ENCODE assay signal across 24 cellular contexts in genomic region chr7:50699143-50699542, GRCh38.
"Had no signal": no experiment of that assay in that cellular context is flagged by ENCODE, and none has a peak within 500 bp of the region (broad histone marks: within the 10 kb centered on the region; RNA-seq: fewer than 3 reads in every experiment).

No MANE protein-coding gene starts in this region.

- H3K36me3 ChIP-seq: transverse colon had no signal

- H3K4me1 ChIP-seq: testis had no signal

- H3K4me3 Mint-ChIP-seq: activated CD4-positive, alpha-beta memory T cell treated with anti-CD3 and anti-CD28 coated beads, Interleukin-2, amount 10 ng/mL, durations not matched to agents 7 days and 5 days; activated CD4-positive, alpha-beta T cell treated with anti-CD3 and anti-CD28 coated beads, Interleukin-2, amount 10 ng/mL, durations not matched to agents 7 days and 5 days; activated naive CD4-positive, alpha-beta T cell treated with anti-CD3 and anti-CD28 coated beads, Interleukin-2, amount 10 ng/mL, durations not matched to agents 7 days and 5 days; activated naive CD8-positive, alpha-beta T cell treated with anti-CD3 and anti-CD28 coated beads, Interleukin-2, amount 10 ng/mL, durations not matched to agents 7 days and 5 days; activated T-cell treated with anti-CD3 and anti-CD28 coated beads, Interleukin-2, amount 50 U/mL, for 24 hours; immature natural killer cell; natural killer cell treated with Interleukin-12 subunit alpha and Interleukin-12 subunit beta and Interleukin-15 and Interleukin-18, amount 100 ng/mL, for 72 hours had no signal

- H3K9me3 Mint-ChIP-seq: activated CD4-positive, alpha-beta memory T cell treated with anti-CD3 and anti-CD28 coated beads, Interleukin-2, amount 10 ng/mL, durations not matched to agents 7 days and 5 days; activated CD4-positive, alpha-beta T cell treated with anti-CD3 and anti-CD28 coated beads, Interleukin-2, amount 10 ng/mL, durations not matched to agents 7 days and 5 days; activated naive CD4-positive, alpha-beta T cell treated with anti-CD3 and anti-CD28 coated beads, Interleukin-2, amount 10 ng/mL, durations not matched to agents 7 days and 5 days; activated naive CD8-positive, alpha-beta T cell treated with anti-CD3 and anti-CD28 coated beads, Interleukin-2, amount 10 ng/mL, durations not matched to agents 7 days and 5 days; activated T-cell treated with anti-CD3 and anti-CD28 coated beads, Interleukin-2, amount 50 U/mL, for 24 hours; natural killer cell treated with Interleukin-12 subunit alpha and Interleukin-12 subunit beta and Interleukin-15 and Interleukin-18, amount 100 ng/mL, for 72 hours had no signal

- H3K27me3 ChIP-seq: gastroesophageal sphincter, right atrium auricular region, testis, transverse colon had no signal

- H3K9me3 ChIP-seq: gastroesophageal sphincter, lower lobe of right lung, right atrium auricular region, testis, transverse colon had no signal

- H3K27me3 Mint-ChIP-seq: activated CD4-positive, alpha-beta T cell treated with anti-CD3 and anti-CD28 coated beads, Interleukin-2, amount 10 ng/mL, durations not matched to agents 7 days and 5 days; activated naive CD4-positive, alpha-beta T cell treated with anti-CD3 and anti-CD28 coated beads, Interleukin-2, amount 10 ng/mL, durations not matched to agents 7 days and 5 days; activated T-cell treated with anti-CD3 and anti-CD28 coated beads, Interleukin-2, amount 50 U/mL, for 24 hours had no signal

- H3K4me3 ChIP-seq: gastroesophageal sphincter, lower lobe of right lung, right atrium auricular region, testis, transverse colon had no signal

- H3K27ac Mint-ChIP-seq: activated CD4-positive, alpha-beta memory T cell treated with anti-CD3 and anti-CD28 coated beads, Interleukin-2, amount 10 ng/mL, durations not matched to agents 7 days and 5 days; activated CD4-positive, alpha-beta T cell treated with anti-CD3 and anti-CD28 coated beads, Interleukin-2, amount 10 ng/mL, durations not matched to agents 7 days and 5 days; activated naive CD4-positive, alpha-beta T cell treated with anti-CD3 and anti-CD28 coated beads, Interleukin-2, amount 10 ng/mL, durations not matched to agents 7 days and 5 days; activated naive CD8-positive, alpha-beta T cell treated with anti-CD3 and anti-CD28 coated beads, Interleukin-2, amount 10 ng/mL, durations not matched to agents 7 days and 5 days; immature natural killer cell; natural killer cell treated with Interleukin-12 subunit alpha and Interleukin-12 subunit beta and Interleukin-15 and Interleukin-18, amount 100 ng/mL, for 72 hours had no signal

- DNase-seq: activated CD4-positive, alpha-beta memory T cell treated with anti-CD3 and anti-CD28 coated beads, Interleukin-2, amount 10 ng/mL, durations not matched to agents 7 days and 5 days; activated CD4-positive, alpha-beta T cell treated with anti-CD3 and anti-CD28 coated beads, Interleukin-2, amount 10 ng/mL, durations not matched to agents 7 days and 5 days; activated CD4-positive, CD25-positive, alpha-beta regulatory T cell treated with anti-CD3 and anti-CD28 coated beads, Interleukin-2, amount 50 U/mL, for 72 hours; activated CD8-positive, alpha-beta memory T cell treated with anti-CD3 and anti-CD28 coated beads, Interleukin-2, amount 50 U/mL, for 48 hours; activated gamma-delta T cell; activated naive CD4-positive, alpha-beta T cell treated with anti-CD3 and anti-CD28 coated beads, Interleukin-2, amount 10 ng/mL, durations not matched to agents 7 days and 5 days; activated naive CD8-positive, alpha-beta T cell treated with anti-CD3 and anti-CD28 coated beads, Interleukin-2, amount 10 ng/mL, durations not matched to agents 7 days and 5 days; activated T-cell treated with anti-CD3 and anti-CD28 coated beads, Interleukin-2, amount 50 U/mL, for 24 hours; amniotic stem cell; caudate nucleus; hypothalamus; immature natural killer cell; lower lobe of right lung; mesendoderm; stimulated activated CD4-positive, alpha-beta T cell treated with anti-CD3 and anti-CD28 coated beads, Interleukin-2, amount 100 ng/mL, for 48 hours; stimulated activated naive CD8-positive, alpha-beta T cell treated with anti-CD3 and anti-CD28 coated beads, Interleukin-15, Interleukin-2, amounts not matched to agents 100 U/mL and 50 U/mL, for 24 hours; T-helper 2 cell; testis; transverse colon had no signal

- FAIRE-seq: endothelial cell of umbilical vein had no signal

- ATAC-seq: gastroesophageal sphincter; left lobe of liver; lower lobe of right lung; natural killer cell treated with Interleukin-12 subunit alpha and Interleukin-12 subunit beta and Interleukin-15 and Interleukin-18, amount 100 ng/mL, for 72 hours; stimulated activated naive CD8-positive, alpha-beta T cell treated with anti-CD3 and anti-CD28 coated beads, Interleukin-15, Interleukin-2, amounts not matched to agents 100 U/mL and 50 U/mL, for 24 hours had no signal

- H3K4me1 Mint-ChIP-seq: immature natural killer cell had no signal

- H3K36me3 Mint-ChIP-seq: activated naive CD4-positive, alpha-beta T cell treated with anti-CD3 and anti-CD28 coated beads, Interleukin-2, amount 10 ng/mL, durations not matched to agents 7 days and 5 days; activated naive CD8-positive, alpha-beta T cell treated with anti-CD3 and anti-CD28 coated beads, Interleukin-2, amount 10 ng/mL, durations not matched to agents 7 days and 5 days; immature natural killer cell; natural killer cell treated with Interleukin-12 subunit alpha and Interleukin-12 subunit beta and Interleukin-15 and Interleukin-18, amount 100 ng/mL, for 72 hours had no signal

- H3K27ac ChIP-seq: gastroesophageal sphincter, lower lobe of right lung, right atrium auricular region, testis had no signal
